In genomic region chr11:113237261-113237660, GRCh38 we compare ENCODE assay signal across 27 cellular contexts.
"Had no signal": no experiment of that assay in that cellular context is flagged by ENCODE, and none has a peak within 500 bp of the region (broad histone marks: within the 10 kb centered on the region; RNA-seq: fewer than 3 reads in every experiment).

No MANE protein-coding gene starts in this region.

- H3K9me3 ChIP-seq: stomach, suprapubic skin, testis, thoracic aorta, thyroid gland, tibial artery, tibial nerve, transverse colon, upper lobe of left lung, upper lobe of right lung, uterus, vagina had no signal

- FAIRE-seq: urothelium cell line had no signal

- H3K36me3 ChIP-seq: suprapubic skin, tibial artery, transverse colon, upper lobe of left lung, upper lobe of right lung, uterus, vagina had no signal

- ATAC-seq: stimulated activated effector memory CD8-positive, alpha-beta T cell treated with anti-CD3 and anti-CD28 coated beads, Interleukin-12 subunit alpha, Interleukin-12 subunit beta, amount 100 ng/mL, for 72 hours; stimulated activated memory B cell treated with anti-CD40 and anti-IgM and Interleukin-4, amounts not matched to agents 10 μg/mL and 1 μg/mL and 100 μg/mL, for 72 hours; stimulated activated naive B cell treated with anti-CD40 and anti-IgM and Interleukin-4, amounts not matched to agents 10 μg/mL and 1 μg/mL and 100 μg/mL, for 72 hours; stimulated activated naive CD8-positive, alpha-beta T cell treated with anti-CD3 and anti-CD28 coated beads, Interleukin-15, amount 100 ng/mL, for 72 hours; stimulated activated naive CD8-positive, alpha-beta T cell treated with anti-CD3 and anti-CD28 coated beads, Interleukin-15, Interleukin-2, amounts not matched to agents 100 U/mL and 50 U/mL, for 24 hours; upper lobe of right lung had no signal

- DNase-seq: stimulated activated CD4-positive, alpha-beta T cell treated with anti-CD3 and anti-CD28 coated beads, Interleukin-2, amount 100 ng/mL, for 48 hours; stimulated activated CD4-positive, alpha-beta T cell treated with anti-CD3 and anti-CD28 coated beads, Interleukin-4, amount 100 ng/mL, for 1 hour; stimulated activated CD4-positive, alpha-beta T cell treated with anti-CD3 and anti-CD28 coated beads, Interleukin-4, amount 100 ng/mL, for 24 hours; stimulated activated CD4-positive, alpha-beta T cell treated with anti-CD3 and anti-CD28 coated beads, Interleukin-4, amount 100 ng/mL, for 4 hours; stimulated activated CD8-positive, alpha-beta memory T cell treated with anti-CD3 and anti-CD28 coated beads, Interleukin-4, amount 100 ng/mL, for 48 hours; stimulated activated naive B cell treated with anti-CD40 and anti-IgM and Interleukin-4, amounts not matched to agents 10 μg/mL and 1 μg/mL and 100 μg/mL, for 72 hours; stimulated activated naive CD4-positive, alpha-beta T cell; stimulated activated naive CD4-positive, alpha-beta T cell treated with Interleukin-2 at 50 U/mL for 16 hours; stimulated activated naive CD8-positive, alpha-beta T cell treated with anti-CD3 and anti-CD28 coated beads, Interleukin-15, amount 100 ng/mL, for 72 hours; stimulated activated naive CD8-positive, alpha-beta T cell treated with anti-CD3 and anti-CD28 coated beads, Interleukin-15, Interleukin-2, amounts not matched to agents 100 U/mL and 50 U/mL, for 24 hours; stomach; substantia nigra; testis; thyroid gland; tibial artery; transverse colon; trophoblast cell; upper lobe of left lung; upper lobe of right lung; uterus had no signal

- H3K27me3 ChIP-seq: stomach, testis, thyroid gland, tibial artery, tibial nerve, transverse colon, upper lobe of left lung, uterus, vagina had no signal

- H3K27ac ChIP-seq: stomach, suprapubic skin, testis, thoracic aorta, thyroid gland, tibial artery, tibial nerve, transverse colon, upper lobe of left lung, upper lobe of right lung, uterus, vagina had no signal

- H3K4me1 ChIP-seq: testis, thyroid gland, tibial artery, upper lobe of left lung, upper lobe of right lung, uterus had no signal

- H3K4me3 ChIP-seq: stomach, suprapubic skin, testis, thoracic aorta, thyroid gland, tibial artery, tibial nerve, transverse colon, upper lobe of left lung, upper lobe of right lung, uterus, vagina had no signal
